Comparison of ENCODE assay signal across 8 cellular contexts in the genomic region with DNA sequence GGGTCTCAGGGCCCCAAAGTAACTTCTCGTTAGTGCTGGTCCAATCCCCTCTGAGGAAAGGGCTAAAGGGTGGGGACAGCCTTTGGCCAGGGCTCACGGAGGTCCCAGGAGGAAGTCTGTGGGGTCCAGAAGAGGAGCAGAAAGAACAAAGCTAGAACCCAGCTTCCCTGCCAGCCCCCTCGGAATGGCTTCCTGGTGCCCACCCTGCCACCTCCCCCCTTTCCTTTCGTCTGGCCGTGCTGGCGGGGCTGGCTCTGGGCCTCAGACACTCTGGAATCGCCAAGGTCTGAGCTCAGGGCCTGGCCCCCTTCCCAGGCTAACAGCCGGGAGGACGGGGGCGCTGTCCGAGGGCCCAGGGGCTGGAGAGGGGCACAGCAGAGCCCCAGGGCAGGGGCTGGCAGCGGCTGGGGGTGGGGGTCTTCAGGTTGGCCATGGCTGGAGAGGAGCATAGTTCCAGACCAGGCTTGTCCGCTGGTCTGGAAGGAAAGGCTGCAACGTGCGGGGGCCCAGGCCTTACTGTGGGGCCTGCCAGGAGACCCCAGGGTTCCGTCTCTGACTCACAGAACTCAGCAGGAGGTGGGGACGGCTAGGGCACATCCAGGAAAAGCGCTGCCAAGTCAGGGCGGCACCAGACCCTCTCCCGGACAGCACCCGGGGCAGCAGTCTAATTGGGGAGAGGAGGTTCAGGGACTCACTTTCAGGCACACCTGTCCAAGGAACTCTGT. TPM values are rescaled to one million over a fixed set of nuclear protein-coding genes. Genes with fewer than 3 reads are reported as not detected.
DNase-seq lines count a peak whose midpoint lies in the region; ATAC-seq and TF ChIP-seq lines count a peak whose summit lies in the region.

No MANE protein-coding gene starts in this region.

- CTCF ChIA-PET in AG04450 (lab: Charles Lee): interaction anchor here (0.7 to 2.4 kb wide), 4 partner anchors 12 to 168 kb away, joined by 3 to 9 read pairs (median 4); no protein-coding TSS in a partner anchor

- H3K27ac ChIP-seq in AG04450 (ENCODE audit: low read depth, low read length) (peak overlapping the region; percentile 75), aorta (ENCODE audit: low read depth in 1 of 2, low read length in 2 of 2) (peak overlapping the region; percentile 73 to 94)

- no peaks in the 10 kb centered on the region for H3K36me3 ChIP-seq in aorta (ENCODE audit: control insufficient read depth in 1 of 2, insufficient read depth in 2 of 2, low read length in 1 of 2)

- peak; percentile 84 for ATAC-seq in aorta (ENCODE audit: low FRiP score)
- ATAC-seq in GM18498 (IDR thresholded peaks at IDR 0.05; ENCODE audit: unreplicated experiment): no peak

- H3K27ac Mint-ChIP-seq in dendritic cell treated with granulocyte-macrophage colony-stimulating factor and Interleukin-4, amounts not matched to agents 40 ng/mL and 50 ng/mL, for 4 days: no peak overlapping the region

- H3K4me1 ChIP-seq in aorta (ENCODE audit: control insufficient read depth in 1 of 2, insufficient read depth in 2 of 2, low read length in 2 of 2): no peaks in the 10 kb centered on the region

- no peak for TF ChIP-seq CTCF in AG04450 (IDR thresholded peaks at IDR 0.05; ENCODE audit: low read depth, low read length)

- POLR2A ChIA-PET in AG04450 (lab: Yijun Ruan, JAX): interaction anchor here (0.6 to 2.3 kb wide), 5 partner anchors 11 to 302 kb away, joined by 3 to 7 read pairs (median 3); partner anchors contain the start of genes DPF2, FAM89B and ZNRD2

- no peaks in the 10 kb centered on the region for H3K27me3 ChIP-seq in AG04450 (ENCODE audit: control insufficient read depth, insufficient read depth, low read length)
- no peaks in the 10 kb centered on the region for H3K27me3 ChIP-seq in aorta (ENCODE audit: control insufficient read depth in 1 of 2, insufficient read depth in 2 of 2, low read length in 1 of 2)

- 4 to 5% methylated on average over 17 to 21 of the region's 21 CpGs for WGBS in aorta, 2 donors

- H3K4me3 ChIP-seq in AG04450 (ENCODE audit: low read depth, low read length): peak overlapping the region; percentile 40
- no peak overlapping the region for H3K4me3 ChIP-seq in aorta (ENCODE audit: low read length in 2 of 2)

- no peaks in the 10 kb centered on the region for H3K36me3 Mint-ChIP-seq in dendritic cell treated with granulocyte-macrophage colony-stimulating factor and Interleukin-4, amounts not matched to agents 40 ng/mL and 50 ng/mL, for 4 days (ENCODE audit: low read depth)

- H3K4me3 Mint-ChIP-seq in dendritic cell treated with granulocyte-macrophage colony-stimulating factor and Interleukin-4, amounts not matched to agents 40 ng/mL and 50 ng/mL, for 4 days: peak overlapping the region; percentile 33

- DNase-seq in AG04450 (ENCODE audit: low read depth, low spot score) (no peak), NCI-H1092 (lab: John Stamatoyannopoulos, UW) (peak; percentile 41), mucosa of gallbladder (ENCODE audit: low spot score) (peak; percentile 41), aorta (peak; percentile 89 to 93), foreskin melanocyte (no peak)
- no peak for DNase-seq in activated CD4-positive, alpha-beta T cell treated with anti-CD3 and anti-CD28 coated beads, Interleukin-2, amount 50 U/mL, for 1 hour

- H3K9me3 Mint-ChIP-seq in dendritic cell treated with granulocyte-macrophage colony-stimulating factor and Interleukin-4, amounts not matched to agents 40 ng/mL and 50 ng/mL, for 4 days: no peaks in the 10 kb centered on the region

- intact Hi-C loops in dendritic cell treated with granulocyte-macrophage colony-stimulating factor and Interleukin-4, amounts not matched to agents 40 ng/mL and 50 ng/mL, for 4 days (cut with micrococcal nuclease): no loop called here
- intact Hi-C loops in aorta (cut with DNase I): loop anchor here in 1 of 2 donors (2.0 kb wide), 2 partner anchors 16 to 18 kb away; no protein-coding TSS in a partner anchor

- peaks cover 47% of the 10 kb centered on the region for H3K4me1 Mint-ChIP-seq in dendritic cell treated with granulocyte-macrophage colony-stimulating factor and Interleukin-4, amounts not matched to agents 40 ng/mL and 50 ng/mL, for 4 days (ENCODE audit: low read depth)

- H3K9me3 ChIP-seq in AG04450 (ENCODE audit: control insufficient read depth, insufficient read depth, low read length) (no peaks in the 10 kb centered on the region), aorta (ENCODE audit: control insufficient read depth, low read length) (no peaks in the 10 kb centered on the region)

- H3K27me3 Mint-ChIP-seq in dendritic cell treated with granulocyte-macrophage colony-stimulating factor and Interleukin-4, amounts not matched to agents 40 ng/mL and 50 ng/mL, for 4 days: peaks cover 57% of the 10 kb centered on the region

RNA-seq across cellular contexts. Expression of gene LTBP3, which starts 0.8 kb away (rescaled TPM):
- polyA plus RNA-seq in AG04450 (2011; rRNA removed) (25.3 and 49.2 TPM in 2 replicates), aorta (100 to 1,000 TPM in 1 of 2 donors, 10 to 100 TPM in 1; 40.1 to 467 TPM)
- polyA minus RNA-seq in AG04450 (2011; rRNA and poly(A)+ RNA removed): 17.7 and 25.7 TPM in 2 replicates
- total RNA-seq in mucosa of gallbladder (257 TPM), aorta (100 to 1,000 TPM; 280 to 473 TPM)

RNA-seq across cellular contexts. Expression of gene ZNRD2, which starts 11.3 kb away (rescaled TPM):
- polyA plus RNA-seq in AG04450 (2011; rRNA removed): 23.5 and 44.3 TPM in 2 replicates
- 6.1 and 6.3 TPM in 2 replicates for polyA minus RNA-seq in AG04450 (2011; rRNA and poly(A)+ RNA removed)
- 30.0 TPM for total RNA-seq in mucosa of gallbladder
- total RNA-seq in aorta: 10 to 100 TPM; 21.7 to 29.3 TPM
- polyA plus RNA-seq in aorta: 10 to 100 TPM; 37.1 to 42.5 TPM

RNA-seq across cellular contexts. Expression of gene FAM89B, which starts 13.4 kb away (rescaled TPM):
- polyA plus RNA-seq in AG04450 (2011; rRNA removed) (28.8 and 40.8 TPM in 2 replicates), aorta (10 to 100 TPM; 67.5 to 83.4 TPM)
- polyA minus RNA-seq in AG04450 (2011; rRNA and poly(A)+ RNA removed): 16.5 and 25.0 TPM in 2 replicates
- total RNA-seq in mucosa of gallbladder (68.2 TPM), aorta (10 to 100 TPM; 49.5 to 64.3 TPM)

RNA-seq across cellular contexts. Expression of gene EHBP1L1, which starts 16.9 kb away (rescaled TPM):
- polyA plus RNA-seq in AG04450 (2011; rRNA removed) (11.3 and 15.2 TPM in 2 replicates), aorta (100 to 1,000 TPM in 1 of 2 donors, 10 to 100 TPM in 1; 53.2 to 316 TPM)
- 11.4 and 14.3 TPM in 2 replicates for polyA minus RNA-seq in AG04450 (2011; rRNA and poly(A)+ RNA removed)
- total RNA-seq in mucosa of gallbladder (128 TPM), aorta (100 to 1,000 TPM; 235 to 266 TPM)

RNA-seq across cellular contexts. Expression of gene SCYL1, which starts 34.1 kb away (rescaled TPM):
- polyA plus RNA-seq in AG04450 (2011; rRNA removed): 60.9 and 90.0 TPM in 2 replicates
- 55.8 and 101 TPM in 2 replicates for polyA minus RNA-seq in AG04450 (2011; rRNA and poly(A)+ RNA removed)
- total RNA-seq in mucosa of gallbladder: 90.1 TPM
- 10 to 100 TPM; 74.0 to 74.4 TPM for total RNA-seq in aorta
- polyA plus RNA-seq in aorta: 10 to 100 TPM; 31.3 to 98.9 TPM

Comparison
In these comparisons a context has a peak if more than half of its experiments do, and no peak if none do; other contexts are left out.
1. DNase-seq: peak in NCI-H1092 (single experiment), mucosa of gallbladder (single experiment) and aorta (2 of 2); none in AG04450 (single experiment), activated CD4-positive, alpha-beta T cell treated with anti-CD3 and anti-CD28 coated beads, Interleukin-2, amount 50 U/mL, for 1 hour (single experiment) and foreskin melanocyte (single experiment).